In the genomic region with DNA sequence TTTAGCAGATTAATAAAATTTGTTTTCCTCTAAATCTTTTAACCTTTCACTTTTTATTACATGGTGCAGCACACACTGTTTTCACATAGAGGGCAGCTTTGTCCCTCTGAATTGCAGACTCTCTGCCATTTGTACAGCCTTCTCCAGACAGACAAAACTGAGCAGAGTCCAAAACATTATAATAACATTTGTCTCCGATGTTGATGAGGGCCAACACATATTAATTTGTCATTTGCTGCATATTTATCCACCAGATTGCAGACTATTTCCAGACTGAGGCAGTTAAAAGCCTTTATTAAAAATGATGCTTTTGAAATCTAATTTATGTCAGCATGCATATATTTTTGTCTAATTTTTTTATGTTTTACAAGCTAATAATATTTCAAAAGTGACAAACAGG, we compare ENCODE assay signal across 9 cellular contexts.
DNase-seq lines count a peak whose midpoint lies in the region; ATAC-seq and TF ChIP-seq lines count a peak whose summit lies in the region.
"Had no signal": no experiment of that assay in that cellular context is flagged by ENCODE, and none has a peak within 500 bp of the region (broad histone marks: within the 10 kb centered on the region; RNA-seq: fewer than 3 reads in every experiment).

No MANE protein-coding gene starts in this region.

- peaks cover 3% of the 10 kb centered on the region for H3K4me1 Mint-ChIP-seq in neural crest cell
- H3K4me1 Mint-ChIP-seq in T-helper 2 cell treated with Interferon-gamma antibody and Interleukin-4, amounts not matched to agents 5 μg/mL and 100 μg/mL, for 36 hours (ENCODE audit: low read depth): no peaks in the 10 kb centered on the region

- H3K27me3 Mint-ChIP-seq in neural crest cell (ENCODE audit: low read depth): no peaks in the 10 kb centered on the region
- no peaks in the 10 kb centered on the region for H3K27me3 Mint-ChIP-seq in T-helper 2 cell treated with Interferon-gamma antibody and Interleukin-4, amounts not matched to agents 5 μg/mL and 100 μg/mL, for 36 hours (ENCODE audit: low read depth)

- CTCF ChIA-PET in HEK293T (lab: Yijun Ruan, JAX): no interaction called here

- no peak for ATAC-seq in HG03571 (IDR thresholded peaks at IDR 0.05; ENCODE audit: unreplicated experiment)

- TF ChIP-seq CTCF in neural crest cell (conservative IDR thresholded peaks at IDR 0.05): peak; percentile 65

- no peak overlapping the region for H3K4me3 Mint-ChIP-seq in neural crest cell
- H3K4me3 Mint-ChIP-seq in T-helper 2 cell treated with Interferon-gamma antibody and Interleukin-4, amounts not matched to agents 5 μg/mL and 100 μg/mL, for 36 hours: no peak overlapping the region

- peaks cover 8% of the 10 kb centered on the region for H3K9me3 Mint-ChIP-seq in neural crest cell
- H3K9me3 Mint-ChIP-seq in T-helper 2 cell treated with Interferon-gamma antibody and Interleukin-4, amounts not matched to agents 5 μg/mL and 100 μg/mL, for 36 hours: peaks cover 4% of the 10 kb centered on the region

- H3K27ac Mint-ChIP-seq in neural crest cell (ENCODE audit: unreplicated experiment): no peak overlapping the region
- H3K27ac Mint-ChIP-seq in T-helper 2 cell treated with Interferon-gamma antibody and Interleukin-4, amounts not matched to agents 5 μg/mL and 100 μg/mL, for 36 hours: no peak overlapping the region

- H3K36me3 Mint-ChIP-seq in neural crest cell (ENCODE audit: low read depth): no peaks in the 10 kb centered on the region
- no peaks in the 10 kb centered on the region for H3K36me3 Mint-ChIP-seq in T-helper 2 cell treated with Interferon-gamma antibody and Interleukin-4, amounts not matched to agents 5 μg/mL and 100 μg/mL, for 36 hours (ENCODE audit: low read depth)

- DNase-seq in HT-29 (ENCODE audit: low spot score) (peak; percentile 63), NCI-H446 treated with DMSO at 0.1 percent for 48 hours (lab: John Stamatoyannopoulos, UW) (peak; percentile 45), dedifferentiated amniotic fluid mesenchymal stem cell (ENCODE audit: extremely low spot score) (peak; percentile 27), neural crest cell (ENCODE audit: low read depth, low spot score) (no peak), HEK293T (ENCODE audit: extremely low spot score) (no peak)
- no peak for DNase-seq in T-helper 2 cell treated with Interferon-gamma antibody and Interleukin-4, amounts not matched to agents 5 μg/mL and 100 μg/mL, for 36 hours (ENCODE audit: low spot score)
- DNase-seq in activated CD4-positive, alpha-beta T cell treated with anti-CD3 and anti-CD28 coated beads for 48 hours: no peak
- DNase-seq: cortex of kidney had no signal

- POLR2A ChIA-PET in HEK293T (lab: Yijun Ruan, JAX): no interaction called here

TF ChIP-seq in HEK293T, 16 proteins besides CTCF, POLR2A, EP300 and RAD21:
- no peak for TF ChIP-seq CTBP1 (IDR thresholded peaks at IDR 0.05; ENCODE audit: borderline replicate concordance)
- TF ChIP-seq FOXM1 (IDR thresholded peaks at IDR 0.05; ENCODE audit: borderline replicate concordance): no peak
- no peak for TF ChIP-seq TARDBP (IDR thresholded peaks at IDR 0.05)
- no peak for TF ChIP-seq SUZ12 (IDR thresholded peaks at IDR 0.05)
- TF ChIP-seq SP1 (IDR thresholded peaks at IDR 0.05): no peak
- no peak for TF ChIP-seq ARNT (IDR thresholded peaks at IDR 0.05)
- no peak for TF ChIP-seq FOXK2 (IDR thresholded peaks at IDR 0.05)
- no peak for TF ChIP-seq NFRKB (IDR thresholded peaks at IDR 0.05)
- no peak for TF ChIP-seq BHLHE40 (IDR thresholded peaks at IDR 0.05; ENCODE audit: borderline replicate concordance)
- no peak for TF ChIP-seq ELF4 (IDR thresholded peaks at IDR 0.05)
- no peak for TF ChIP-seq FOXA1 (IDR thresholded peaks at IDR 0.05)
- no peak for TF ChIP-seq ZNF384 (IDR thresholded peaks at IDR 0.05)
- TF ChIP-seq, protein P1, sequence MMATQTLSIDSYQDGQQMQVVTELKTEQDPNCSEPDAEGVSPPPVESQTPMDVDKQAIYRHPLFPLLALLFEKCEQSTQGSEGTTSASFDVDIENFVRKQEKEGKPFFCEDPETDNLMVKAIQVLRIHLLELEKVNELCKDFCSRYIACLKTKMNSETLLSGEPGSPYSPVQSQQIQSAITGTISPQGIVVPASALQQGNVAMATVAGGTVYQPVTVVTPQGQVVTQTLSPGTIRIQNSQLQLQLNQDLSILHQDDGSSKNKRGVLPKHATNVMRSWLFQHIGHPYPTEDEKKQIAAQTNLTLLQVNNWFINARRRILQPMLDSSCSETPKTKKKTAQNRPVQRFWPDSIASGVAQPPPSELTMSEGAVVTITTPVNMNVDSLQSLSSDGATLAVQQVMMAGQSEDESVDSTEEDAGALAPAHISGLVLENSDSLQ (IDR thresholded peaks at IDR 0.05): no peak
- no peak for TF ChIP-seq HDGF (IDR thresholded peaks at IDR 0.05; ENCODE audit: borderline replicate concordance)
- TF ChIP-seq L3MBTL2 (conservative IDR thresholded peaks at IDR 0.05): no peak
- no peak for TF ChIP-seq LEF1 (IDR thresholded peaks at IDR 0.05; ENCODE audit: borderline replicate concordance)

Comparison
In these comparisons a context has a peak if more than half of its experiments do, and no peak if none do; other contexts are left out.
1. DNase-seq: peak in HT-29 (single experiment), NCI-H446 treated with DMSO at 0.1 percent for 48 hours (single experiment) and dedifferentiated amniotic fluid mesenchymal stem cell (single experiment); none in neural crest cell (single experiment), T-helper 2 cell treated with Interferon-gamma antibody and Interleukin-4, amounts not matched to agents 5 μg/mL and 100 μg/mL, for 36 hours (single experiment), activated CD4-positive, alpha-beta T cell treated with anti-CD3 and anti-CD28 coated beads for 48 hours (single experiment) and HEK293T (single experiment).